8 cellular contexts compared by ENCODE assay signal in genomic region chr21:42892931-42893660, GRCh38. TPM values are rescaled to one million over a fixed set of nuclear protein-coding genes. Genes with fewer than 3 reads are reported as not detected.
A peak's percentile ranks its signal among the peaks of the same experiment; 100 is the strongest.
DNase-seq lines count a peak whose midpoint lies in the region; ATAC-seq and TF ChIP-seq lines count a peak whose summit lies in the region.

TSS of gene NDUFV3 (plus strand) at chr21:42893309. CDS start at chr21:42893334, 25 bp downstream.

- 0 out of 2 replicates have a peak, but pooled peaks cover 5% of the 10 kb centered on the region for H4K20me1 ChIP-seq in PC-9 (ENCODE audit: insufficient read depth)

- TF ChIP-seq CTCF in PC-9 (conservative IDR thresholded peaks at IDR 0.05), result no peak
- TF ChIP-seq CTCF in epithelial cell of proximal tubule (conservative IDR thresholded peaks at IDR 0.05; ENCODE audit: low read depth, low read length), result no peak

- peak within 1 kb of the TSS; percentile 87 for H3K4me2 ChIP-seq in PC-9

- H3K4me1 ChIP-seq in PC-9 (replicated peaks; ENCODE audit: insufficient read depth) (no peaks in the 10 kb centered on the region), mucosa of rectum (ENCODE audit: control insufficient read depth in 2 of 2, insufficient read depth in 2 of 2, low read length in 2 of 2) (peaks cover 3 to 5% of the 10 kb centered on the region in 2 donors)

- DNase-seq in DMS153 (lab: John Stamatoyannopoulos, UW), result peak; percentile 97
- peak; percentile 95 for DNase-seq in Jurkat, Clone E6-1 (ENCODE audit: low read depth, low spot score)
- DNase-seq in PC-9, result peak; percentile 90 to 96
- DNase-seq in activated T-cell treated with anti-CD3 and anti-CD28 coated beads, Interleukin-2, amount 50 U/mL, for 1 hour, result peak; percentile 100
- peak; percentile 60 for DNase-seq in epithelial cell of proximal tubule (ENCODE audit: low read depth)
- DNase-seq in stimulated activated CD8-positive, alpha-beta memory T cell treated with anti-CD3 and anti-CD28 coated beads, Interleukin-4, amount 100 ng/mL, for 48 hours, result peak; percentile 100

- no peaks in the 10 kb centered on the region for H3K9me2 ChIP-seq in PC-9 (ENCODE audit: insufficient read depth)

- H2AFZ ChIP-seq in PC-9, result peak within 1 kb of the TSS; percentile 87

- intact Hi-C loops in PC-9 (cut with micrococcal nuclease; ENCODE audit: unreplicated experiment), result loop anchor here (2.0 kb wide), 1 partner anchor 14 kb away; the partner anchor contains the start of gene WDR4

- H3F3A ChIP-seq in PC-9 (ENCODE audit: insufficient read depth, low read depth), result peaks cover 12% of the 10 kb centered on the region

- H3K27me3 ChIP-seq in PC-9 (ENCODE audit: insufficient read depth, low read depth) (no peaks in the 10 kb centered on the region), mucosa of rectum (ENCODE audit: control insufficient read depth in 2 of 2, insufficient read depth in 2 of 2, low read length in 2 of 2) (no peaks in the 10 kb centered on the region)

- peak within 1 kb of the TSS; percentile 76 for H3K4me3 ChIP-seq in Jurkat, Clone E6-1 (ENCODE audit: low read length)
- H3K4me3 ChIP-seq in PC-9 (peak within 1 kb of the TSS; percentile 99), epithelial cell of proximal tubule (ENCODE audit: low read depth, low read length) (peak within 1 kb of the TSS; percentile 96), mucosa of rectum (ENCODE audit: low read length in 2 of 2) (peak within 1 kb of the TSS; percentile 73 to 93)

- ATAC-seq in GM21619 (IDR thresholded peaks at IDR 0.05; ENCODE audit: unreplicated experiment), result peak; percentile 89

- H3K27ac ChIP-seq in PC-9, result peak within 1 kb of the TSS; percentile 89
- H3K27ac ChIP-seq in mucosa of rectum (ENCODE audit: low read depth in 2 of 2, low read length in 2 of 2), result peak within 1 kb of the TSS; percentile 97 to 98

- peak within 1 kb of the TSS; percentile 97 to 98 for H3K9ac ChIP-seq in mucosa of rectum (ENCODE audit: low read depth in 1 of 2, low read length in 2 of 2)

- H3K36me3 ChIP-seq in PC-9 (ENCODE audit: low read depth) (no peaks in the 10 kb centered on the region), mucosa of rectum (ENCODE audit: control insufficient read depth in 2 of 2, insufficient read depth in 2 of 2, low read length in 2 of 2) (peaks cover 8 to 15% of the 10 kb centered on the region in 2 donors)

- H3K79me2 ChIP-seq in PC-9 (ENCODE audit: low read depth), result peaks cover 20% of the 10 kb centered on the region

- BruUV-seq in PC-9 (replicated peaks; lab: Mats Ljungman, UMichigan), result no TSS peak

- CTCF ChIA-PET in PC-9 (lab: Charles Lee), result interaction anchor here (0.7 kb wide), 1 partner anchor 19 kb away, joined by 3 read pairs; no protein-coding TSS in a partner anchor

- POLR2A ChIA-PET in PC-9 (lab: Charles Lee; ENCODE audit: unreplicated experiment), result interaction anchor here (0.5 to 0.6 kb wide), 3 partner anchors 140 to 847 kb away, joined by 3 to 5 read pairs (median 5); no protein-coding TSS in a partner anchor

- H3K9me3 ChIP-seq in PC-9 (ENCODE audit: insufficient read depth, low read depth) (no peaks in the 10 kb centered on the region), mucosa of rectum (ENCODE audit: control insufficient read depth in 2 of 2, low read length in 2 of 2) (no peaks in the 10 kb centered on the region)

RNA-seq across cellular contexts. Expression of gene NDUFV3, which starts in this region (rescaled TPM):
- polyA plus RNA-seq in Jurkat, Clone E6-1 (2012; ENCODE audit: insufficient read depth, insufficient read length), result 31.3 TPM
- total RNA-seq in PC-9 (2021) (19.4 and 20.7 TPM in 2 replicates), epithelial cell of proximal tubule (27.1 and 46.3 TPM in 2 replicates)

Comparison
In these comparisons a context has a peak if more than half of its experiments do, and no peak if none do; other contexts are left out.
1. Peak in every context shown above with its lines: DNase-seq, ATAC-seq, H3K4me3 ChIP-seq and H3K27ac ChIP-seq.